Comparison of ENCODE assay signal across 23 cellular contexts in genomic region chr7:130429019-130429418, GRCh38. TPM values are rescaled to one million over a fixed set of nuclear protein-coding genes. Genes with fewer than 3 reads are reported as not detected.
DNase-seq lines count a peak whose midpoint lies in the region; TF ChIP-seq lines count a peak whose summit lies in the region.
"Had no signal": no experiment of that assay in that cellular context is flagged by ENCODE, and none has a peak within 500 bp of the region (broad histone marks: within the 10 kb centered on the region; RNA-seq: fewer than 3 reads in every experiment).

No MANE protein-coding gene starts in this region.

- no peaks in the 10 kb centered on the region for H3K9me2 ChIP-seq in hepatocyte (replicated peaks; ENCODE audit: insufficient read depth)

- TF ChIP-seq CTCF in HEK293 (tag by site-specific recombination; IDR thresholded peaks at IDR 0.05): no peak
- no peak for TF ChIP-seq CTCF in hepatocyte (IDR thresholded peaks at IDR 0.05; ENCODE audit: poor library complexity)

- no peaks in the 10 kb centered on the region for H4K20me1 ChIP-seq in hepatocyte (ENCODE audit: insufficient read depth, poor library complexity, severe bottlenecking)

- DNase-seq in NCI-H2081 (lab: John Stamatoyannopoulos, UW) (peak; percentile 18 to 70), NCI-H2081 treated with DMSO at 0.1 percent for 48 hours (lab: John Stamatoyannopoulos, UW) (no peak), hepatocyte (ENCODE audit: low spot score) (no peak), retina (peak; percentile 23), NCI-H1694 (lab: John Stamatoyannopoulos, UW) (no peak), MV-4-11 (lab: John Stamatoyannopoulos, UW) (no peak)
- no peak for DNase-seq in activated T-cell treated with anti-CD3 and anti-CD28 coated beads, Interleukin-2, amount 50 U/mL, for 24 hours
- DNase-seq: CD4-positive, CD25-positive, alpha-beta regulatory T cell; COR-L47; DMS153; GM23248; KBM-7; MM.1S; NCI-H1694 treated with DMSO at 0.1 percent for 48 hours; NCI-H2107; NCI-H2227 treated with DMSO at 0.1 percent for 48 hours; NCI-H510A treated with DMSO at 0.1 percent for 48 hours; SJCRH30 had no signal

- POLR2A ChIA-PET in HEK293 (lab: Yijun Ruan, JAX): interaction anchor here (0.6 kb wide), 1 partner anchor 765 kb away, joined by 3 read pairs; no protein-coding TSS in a partner anchor

- H3K4me1 ChIP-seq in HEK293 (ENCODE audit: control insufficient read depth, insufficient read depth, low read length) (peaks cover 5% of the 10 kb centered on the region; the same call in 1 of the 2 replicates), hepatocyte (ENCODE audit: insufficient read depth) (peaks cover 14% of the 10 kb centered on the region)
- H3K4me1 ChIP-seq: HAP-1 had no signal

- H3K36me3 ChIP-seq in HEK293 (ENCODE audit: control insufficient read depth in 2 of 2, insufficient read depth in 1 of 2, low read length in 2 of 2) (no peaks in the 10 kb centered on the region; a peak in 1 of 3 replicates), hepatocyte (replicated peaks; ENCODE audit: insufficient read depth, low read depth) (no peaks in the 10 kb centered on the region)

- H3K9me3 ChIP-seq in HEK293 (ENCODE audit: control insufficient read depth, insufficient read depth, low read depth, low read length): no peaks in the 10 kb centered on the region
- H3K9me3 ChIP-seq in hepatocyte (ENCODE audit: low read depth): no peaks in the 10 kb centered on the region
- H3K9me3 ChIP-seq: HAP-1, SJCRH30 had no signal

- no peak overlapping the region for H3K4me3 Mint-ChIP-seq in activated T-cell treated with anti-CD3 and anti-CD28 coated beads, Interleukin-2, amount 50 U/mL, for 24 hours
- H3K4me3 Mint-ChIP-seq: CD4-positive, CD25-positive, alpha-beta regulatory T cell had no signal

- peaks cover 30% of the 10 kb centered on the region for H3K4me1 Mint-ChIP-seq in activated T-cell treated with anti-CD3 and anti-CD28 coated beads, Interleukin-2, amount 50 U/mL, for 24 hours (ENCODE audit: low read depth)

- no peaks in the 10 kb centered on the region for H3K27me3 ChIP-seq in hepatocyte
- H3K27me3 ChIP-seq: SJCRH30 had no signal

- H2AFZ ChIP-seq in hepatocyte: no peak overlapping the region

- H3K9me3 Mint-ChIP-seq in activated T-cell treated with anti-CD3 and anti-CD28 coated beads, Interleukin-2, amount 50 U/mL, for 24 hours: no peaks in the 10 kb centered on the region
- H3K9me3 Mint-ChIP-seq: CD4-positive, CD25-positive, alpha-beta regulatory T cell had no signal

- CTCF ChIA-PET in HEK293 (lab: Yijun Ruan, JAX): no interaction called here

- H3K27ac ChIP-seq in HEK293 (ENCODE audit: extremely low read depth, low read depth, low read length) (no peak overlapping the region), hepatocyte (peak overlapping the region; percentile 70)
- H3K27ac ChIP-seq: GM23248 had no signal

- H3K36me3 Mint-ChIP-seq in activated T-cell treated with anti-CD3 and anti-CD28 coated beads, Interleukin-2, amount 50 U/mL, for 24 hours (ENCODE audit: low read depth): peaks cover 14% of the 10 kb centered on the region

- 98% methylated on average over 4 of the region's 4 CpGs for WGBS in hepatocyte (ENCODE audit: low lambda C conversion rate, missing lambda C conversion rate)

- no peaks in the 10 kb centered on the region for H3K27me3 Mint-ChIP-seq in activated T-cell treated with anti-CD3 and anti-CD28 coated beads, Interleukin-2, amount 50 U/mL, for 24 hours
- H3K27me3 Mint-ChIP-seq: CD4-positive, CD25-positive, alpha-beta regulatory T cell had no signal

- no peak overlapping the region for H3K27ac Mint-ChIP-seq in activated T-cell treated with anti-CD3 and anti-CD28 coated beads, Interleukin-2, amount 50 U/mL, for 24 hours
- H3K27ac Mint-ChIP-seq: CD4-positive, CD25-positive, alpha-beta regulatory T cell had no signal

- peaks cover 4% of the 10 kb centered on the region for H3K79me2 ChIP-seq in hepatocyte

- H3K4me3 ChIP-seq in HEK293 (ENCODE audit: low read depth, low read length): no peak overlapping the region
- H3K4me3 ChIP-seq in hepatocyte: no peak overlapping the region
- H3K4me3 ChIP-seq: HAP-1, SJCRH30 had no signal

- no peak overlapping the region for H3K4me2 ChIP-seq in hepatocyte

TF ChIP-seq in HEK293, 187 proteins besides CTCF, POLR2A, EP300 and RAD21:
- no peak; the same call in 1 of the 2 replicates for TF ChIP-seq ZNF426 (tag by site-specific recombination; IDR thresholded peaks at IDR 0.05)
- no peak for TF ChIP-seq ZNF544 (tag by site-specific recombination; IDR thresholded peaks at IDR 0.05)
- no peak for TF ChIP-seq OSR2 (tag by site-specific recombination; IDR thresholded peaks at IDR 0.05)
- TF ChIP-seq ZNF514 (tag by site-specific recombination; IDR thresholded peaks at IDR 0.05): no peak
- peak; percentile 92 for TF ChIP-seq ZIC2 (tag by site-specific recombination; IDR thresholded peaks at IDR 0.05)

RNA-seq across cellular contexts. Expression of gene CEP41, which starts 11.8 kb away (rescaled TPM):
- 5.5 and 11.4 TPM in 2 replicates for total RNA-seq in hepatocyte
- polyA plus RNA-seq in hepatocyte: 17.2 and 17.8 TPM in 2 replicates
- total RNA-seq: G401 had no signal

RNA-seq across cellular contexts. Expression of gene CPA1, which starts 48.7 kb away (rescaled TPM):
- 3.4 and 3.8 TPM in 2 replicates for total RNA-seq in hepatocyte
- 4.4 and 5.8 TPM in 2 replicates for polyA plus RNA-seq in hepatocyte
- total RNA-seq: CD4-positive, CD25-positive, alpha-beta regulatory T cell; G401; GM23248; HT1080; OCI-LY7 had no signal
- polyA plus RNA-seq: GM23248 had no signal

Comparison
In these comparisons a context has a peak if more than half of its experiments do, and no peak if none do; other contexts are left out.
1. DNase-seq: peak in NCI-H2081 (2 of 2) and retina (single experiment); none in NCI-H2081 treated with DMSO at 0.1 percent for 48 hours (single experiment), hepatocyte (single experiment), NCI-H1694 (single experiment), activated T-cell treated with anti-CD3 and anti-CD28 coated beads, Interleukin-2, amount 50 U/mL, for 24 hours (single experiment) and MV-4-11 (single experiment).